17 cellular contexts compared by ENCODE assay signal in the genomic region with DNA sequence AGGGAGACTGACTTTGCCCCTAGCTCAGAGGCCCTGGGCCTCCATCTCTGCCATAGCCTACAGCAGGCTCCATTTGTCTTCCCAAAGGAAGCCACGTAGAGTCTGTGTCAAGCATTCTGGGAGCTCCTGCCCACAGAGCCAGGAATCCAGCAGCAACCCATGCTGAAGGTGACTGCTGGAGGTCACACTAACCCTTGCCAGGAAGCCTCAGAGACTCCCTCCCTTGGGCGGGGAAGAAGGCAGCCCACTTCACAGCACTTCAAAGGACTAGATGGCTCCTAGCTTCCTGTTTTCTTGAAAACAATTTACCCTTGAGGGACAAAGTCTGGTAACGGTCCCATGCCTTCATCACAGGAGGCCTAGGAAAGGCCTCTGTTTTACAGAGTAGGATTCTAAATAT. TPM values are rescaled to one million over a fixed set of nuclear protein-coding genes. Genes with fewer than 3 reads are reported as not detected.
A peak's percentile ranks its signal among the peaks of the same experiment; 100 is the strongest.
DNase-seq lines count a peak whose midpoint lies in the region; ATAC-seq and TF ChIP-seq lines count a peak whose summit lies in the region.
"Had no signal": no experiment of that assay in that cellular context is flagged by ENCODE, and none has a peak within 500 bp of the region (broad histone marks: within the 10 kb centered on the region; RNA-seq: fewer than 3 reads in every experiment).

No MANE protein-coding gene starts in this region.

- H2BK12ac ChIP-seq in H9 (ENCODE audit: insufficient read length, low read depth, low read length): no peak overlapping the region

- H3K14ac ChIP-seq in H9 (ENCODE audit: insufficient read depth, low read length): no peak overlapping the region

- H3K4me1 Mint-ChIP-seq in activated T-helper 17 cell treated with anti-CD3 and anti-CD28 coated beads, Interleukin-2, amount 50 U/mL, for 72 hours: peaks cover 7% of the 10 kb centered on the region
- H3K4me1 Mint-ChIP-seq in H9: peaks cover 23% of the 10 kb centered on the region in 2 experiments

- ATAC-seq in activated T-helper 17 cell treated with anti-CD3 and anti-CD28 coated beads, Interleukin-2, amount 50 U/mL, for 72 hours (replicated peaks): peak; percentile 16
- ATAC-seq: stimulated activated naive CD8-positive, alpha-beta T cell treated with anti-CD3 and anti-CD28 coated beads, Interleukin-15, Interleukin-2, amounts not matched to agents 100 U/mL and 50 U/mL, for 24 hours had no signal

- no peaks in the 10 kb centered on the region for H3K27me3 Mint-ChIP-seq in activated T-helper 17 cell treated with anti-CD3 and anti-CD28 coated beads, Interleukin-2, amount 50 U/mL, for 72 hours
- H3K27me3 Mint-ChIP-seq in H9 (ENCODE audit: low read depth): no peaks in the 10 kb centered on the region; the same call in 1 of the 2 replicates

- H3K9me3 ChIP-seq in right atrium auricular region (no peaks in the 10 kb centered on the region), tibial nerve (no peaks in the 10 kb centered on the region), WERI-Rb-1 (ENCODE audit: severe bottlenecking) (no peaks in the 10 kb centered on the region), H9 (ENCODE audit: control insufficient read depth, low read depth, low read length) (no peaks in the 10 kb centered on the region)

- TF ChIP-seq CTCF in NB4 (IDR thresholded peaks at IDR 0.05; ENCODE audit: low read depth, low read length) (no peak), right atrium auricular region (IDR thresholded peaks at IDR 0.05) (no peak), tibial nerve (IDR thresholded peaks at IDR 0.05) (no peak), WERI-Rb-1 (IDR thresholded peaks at IDR 0.05; ENCODE audit: low read depth, low read length) (no peak), H9 (conservative IDR thresholded peaks at IDR 0.05) (no peak)

- 75 to 85% methylated on average over 3 of the region's 3 CpGs for WGBS in tibial nerve, 2 donors
- no CpG with 5 or more reads among the region's 3 CpGs for WGBS in H9 (ENCODE audit: extremely low coverage, insufficient read length, low lambda C conversion rate)

- TF ChIP-seq POLR2A in NB4 (IDR thresholded peaks at IDR 0.05; ENCODE audit: extremely low read depth, insufficient read length) (no peak), tibial nerve (IDR thresholded peaks at IDR 0.05) (no peak)

- H3K9ac ChIP-seq in H9 (ENCODE audit: extremely low read depth, insufficient read length, low read length): no peak overlapping the region

- H2BK5ac ChIP-seq in H9 (ENCODE audit: insufficient read length, low read length): no peak overlapping the region

- H2BK20ac ChIP-seq in H9 (ENCODE audit: low read depth, low read length, poor library complexity, severe bottlenecking): no peak overlapping the region

- no peak overlapping the region for H2BK120ac ChIP-seq in H9 (ENCODE audit: low read depth, low read length, poor library complexity, severe bottlenecking)

- H3K27me3 ChIP-seq in right atrium auricular region: no peaks in the 10 kb centered on the region
- H3K27me3 ChIP-seq in tibial nerve: no peaks in the 10 kb centered on the region
- no peaks in the 10 kb centered on the region for H3K27me3 ChIP-seq in WERI-Rb-1 (ENCODE audit: insufficient read depth, low read depth, severe bottlenecking)
- no peaks in the 10 kb centered on the region for H3K27me3 ChIP-seq in H9 (ENCODE audit: insufficient read depth, low read length)
- H3K27me3 ChIP-seq: hepatocyte had no signal

- H3T11ph ChIP-seq in H9 (ENCODE audit: low read length): no peak overlapping the region

- DNase-seq in NB4 (ENCODE audit: low read depth): peak; percentile 14
- DNase-seq in right atrium auricular region (ENCODE audit: low spot score): no peak
- no peak for DNase-seq in substantia nigra (lab: John Stamatoyannopoulos, UW)
- DNase-seq in tibial nerve (ENCODE audit: low spot score in 2 of 2): no peak
- no peak for DNase-seq in WERI-Rb-1
- DNase-seq in H9: no peak
- DNase-seq: activated CD4-positive, alpha-beta T cell treated with anti-CD3 and anti-CD28 coated beads, Interleukin-2, amount 50 U/mL, for 1 hour; activated T-cell treated with anti-CD3 and anti-CD28 coated beads, Interleukin-2, amount 50 U/mL, for 48 hours; anterior cingulate cortex; KG1; NCI-H226; stimulated activated naive CD8-positive, alpha-beta T cell treated with anti-CD3 and anti-CD28 coated beads, Interleukin-15, Interleukin-2, amounts not matched to agents 100 U/mL and 50 U/mL, for 24 hours; T1000 had no signal

- no peaks in the 10 kb centered on the region for H3K36me3 Mint-ChIP-seq in activated T-helper 17 cell treated with anti-CD3 and anti-CD28 coated beads, Interleukin-2, amount 50 U/mL, for 72 hours (ENCODE audit: low read depth)
- peaks cover 0 to 16% (median 9%) of the 10 kb centered on the region in 3 experiments; a peak in 6 of 7 replicates for H3K36me3 Mint-ChIP-seq in H9 (ENCODE audit: insufficient read depth in 1 of 3, low read depth in 3 of 3)

- no peak overlapping the region for H4K91ac ChIP-seq in H9 (ENCODE audit: insufficient read length, low read depth, low read length)

- H3K23me2 ChIP-seq in H9 (ENCODE audit: insufficient read length, low read depth, low read length, poor library complexity, severe bottlenecking): peaks cover 3% of the 10 kb centered on the region

- no peaks in the 10 kb centered on the region for H3K79me1 ChIP-seq in H9 (ENCODE audit: insufficient read depth, low read depth, low read length, poor library complexity, severe bottlenecking)

- H3K4ac ChIP-seq in H9 (ENCODE audit: low read depth, low read length): no peak overlapping the region

- no peaks in the 10 kb centered on the region for H3K79me2 ChIP-seq in H9 (ENCODE audit: insufficient read depth, low read length)
- H3K79me2 ChIP-seq: hepatocyte had no signal

- H3K27ac ChIP-seq in right atrium auricular region: peak overlapping the region; percentile 92 to 94
- peak overlapping the region; percentile 53 for H3K27ac ChIP-seq in substantia nigra (ENCODE audit: low read depth, low read length, poor library complexity, severe bottlenecking)
- H3K27ac ChIP-seq in tibial nerve: peak overlapping the region in 2 of 4 donors; percentile 52 to 62
- no peak overlapping the region for H3K27ac ChIP-seq in WERI-Rb-1
- H3K27ac ChIP-seq in H9 (ENCODE audit: insufficient read length, low read depth, low read length): no peak overlapping the region
- H3K27ac ChIP-seq: hepatocyte, HL-60 had no signal

- peaks cover 3% of the 10 kb centered on the region for H4K20me1 ChIP-seq in H9 (ENCODE audit: control insufficient read depth, insufficient read depth, insufficient read length)

- H3K4me3 Mint-ChIP-seq in activated T-helper 17 cell treated with anti-CD3 and anti-CD28 coated beads, Interleukin-2, amount 50 U/mL, for 72 hours: no peak overlapping the region
- H3K4me3 Mint-ChIP-seq in H9: no peak overlapping the region

- H3K4me1 ChIP-seq in right atrium auricular region (peaks cover 0 to 67% of the 10 kb centered on the region in 2 donors), tibial nerve (peaks cover 0 to 38% (median 2%) of the 10 kb centered on the region in 4 donors), H9 (ENCODE audit: insufficient read depth, low read length) (peaks cover 3% of the 10 kb centered on the region; the same call in 1 of the 2 replicates)

- no peak overlapping the region for H3K4me3 ChIP-seq in NB4 (ENCODE audit: low read depth, low read length)
- peak overlapping the region; percentile 47 to 54 for H3K4me3 ChIP-seq in right atrium auricular region
- no peak overlapping the region for H3K4me3 ChIP-seq in tibial nerve
- no peak overlapping the region for H3K4me3 ChIP-seq in WERI-Rb-1 (ENCODE audit: low read depth, low read length)
- H3K4me3 ChIP-seq: hepatocyte had no signal

- no peak overlapping the region for H3K56ac ChIP-seq in H9 (ENCODE audit: insufficient read length, low read depth, low read length)

- peak overlapping the region; percentile 59 for H3K27ac Mint-ChIP-seq in activated T-helper 17 cell treated with anti-CD3 and anti-CD28 coated beads, Interleukin-2, amount 50 U/mL, for 72 hours
- no peak overlapping the region for H3K27ac Mint-ChIP-seq in H9

- no peak overlapping the region for H4K8ac ChIP-seq in H9 (replicated peaks; ENCODE audit: insufficient read length, low read depth, low read length)

- no peak overlapping the region for H2AK5ac ChIP-seq in H9 (ENCODE audit: insufficient read length, low read length)

- H3K36me3 ChIP-seq in right atrium auricular region (peaks cover 12% of the 10 kb centered on the region), tibial nerve (peaks cover 0 to 8% (median 0%) of the 10 kb centered on the region in 3 donors), WERI-Rb-1 (no peaks in the 10 kb centered on the region)

- TF ChIP-seq EP300 in tibial nerve (IDR thresholded peaks at IDR 0.05): no peak

- no peak overlapping the region for H3K18ac ChIP-seq in H9 (ENCODE audit: insufficient read length, low read depth, low read length)

- no peak overlapping the region for H2AFZ ChIP-seq in H9 (ENCODE audit: low read length)
- H2AFZ ChIP-seq: hepatocyte had no signal

- H3K4me2 ChIP-seq in H9 (ENCODE audit: insufficient read depth, insufficient read length, low read length): no peak overlapping the region
- H3K4me2 ChIP-seq: hepatocyte had no signal

- H2BK15ac ChIP-seq in H9 (ENCODE audit: low read depth, low read length): no peak overlapping the region

- H3K9me3 Mint-ChIP-seq in activated T-helper 17 cell treated with anti-CD3 and anti-CD28 coated beads, Interleukin-2, amount 50 U/mL, for 72 hours: no peaks in the 10 kb centered on the region
- no peaks in the 10 kb centered on the region; a peak in 1 of 5 replicates for H3K9me3 Mint-ChIP-seq in H9

- no peak overlapping the region for H3K23ac ChIP-seq in H9 (ENCODE audit: insufficient read length, low read depth, low read length)

- no peak overlapping the region for H4K5ac ChIP-seq in H9 (ENCODE audit: insufficient read length, low read depth, low read length)

RNA-seq across cellular contexts. Expression of gene CKMT2, which starts 1.7 kb away (rescaled TPM):
- total RNA-seq in activated T-helper 17 cell treated with anti-CD3 and anti-CD28 coated beads, Interleukin-2, amount 50 U/mL, for 72 hours: not detected
- total RNA-seq in right atrium auricular region (1,000 to 10,000 TPM in 1 of 2 donors, 100 to 1,000 TPM in 1; 909 to 1,365 TPM), tibial nerve (10 to 100 TPM in 1 of 4 donors, 1 to 10 TPM in 3; 1.8 to 23.7 (median 4.0) TPM), H9 (2021) (1.5 and 1.8 TPM in 2 replicates)
- total RNA-seq: kidney epithelial cell had no signal

Comparison
In these comparisons a context has a peak if more than half of its experiments do, and no peak if none do; other contexts are left out.
1. H3K4me3 ChIP-seq: peak in right atrium auricular region (2 of 2); none in NB4 (single experiment), tibial nerve (0 of 4) and WERI-Rb-1 (single experiment).
2. H3K27ac ChIP-seq: peak in right atrium auricular region (2 of 2) and substantia nigra (single experiment); none in WERI-Rb-1 (single experiment) and H9 (single experiment).
3. RNA of gene CKMT2, which starts 1.7 kb away (total RNA-seq): 909 to 1,365 TPM in right atrium auricular region; 1.8 to 23.7 TPM in tibial nerve, 1.5 to 1.8 TPM in H9 and not detected in activated T-helper 17 cell treated with anti-CD3 and anti-CD28 coated beads, Interleukin-2, amount 50 U/mL, for 72 hours; every median in the first group is over 10 times any median in the second.